15 cellular contexts compared by ENCODE assay signal in the genomic region with DNA sequence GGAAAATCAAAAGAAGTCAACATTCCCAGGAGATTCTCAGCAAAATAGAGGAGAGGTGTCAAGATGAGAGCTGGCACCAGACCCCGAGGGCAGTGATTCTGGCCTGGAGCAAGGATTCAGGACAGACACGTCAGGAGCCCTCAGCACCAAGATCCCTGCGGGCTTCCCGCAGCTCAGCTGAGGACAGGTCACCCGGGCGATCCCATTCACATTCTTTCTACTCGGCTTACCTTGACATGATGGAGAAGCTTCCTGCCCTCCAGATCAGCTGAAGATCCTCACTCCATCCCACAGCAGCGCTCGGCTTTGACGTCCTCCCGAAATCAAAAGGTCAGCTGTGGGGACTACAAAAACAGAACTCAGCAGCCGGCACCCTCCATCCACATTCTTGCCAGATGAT.
DNase-seq lines count a peak whose midpoint lies in the region; ATAC-seq and TF ChIP-seq lines count a peak whose summit lies in the region.
"Had no signal": no experiment of that assay in that cellular context is flagged by ENCODE, and none has a peak within 500 bp of the region (broad histone marks: within the 10 kb centered on the region; RNA-seq: fewer than 3 reads in every experiment).

No MANE protein-coding gene starts in this region.

- peak overlapping the region; percentile 14; the same call in 1 of the 2 replicates for H3K27ac ChIP-seq in RWPE1

- POLR2A ChIA-PET in RWPE1 (lab: Yijun Ruan, JAX; ENCODE audit: low non-redundant PET) = no interaction called here

- ATAC-seq in T-helper 17 cell (no peak), HG03108 (IDR thresholded peaks at IDR 0.05; ENCODE audit: unreplicated experiment) (no peak)

- CTCF ChIA-PET in RWPE1 (lab: Yijun Ruan, JAX) = no interaction called here

- DNase-seq in RWPE1 (ENCODE audit: low spot score) (no peak), T-helper 17 cell (no peak), posterior vena cava (ENCODE audit: low spot score) (peak; percentile 57), NCI-H510A (lab: John Stamatoyannopoulos, UW) (no peak), NAMALWA (ENCODE audit: low spot score) (no peak)
- DNase-seq: C1 segment of cervical spinal cord; Calu3; CD4-positive, alpha-beta memory T cell; COR-L47; DMS53; DMS79 treated with DMSO at 0.1 percent for 48 hours; GF-D8; GOT3; HCEC 1CT had no signal

- no peak overlapping the region for H3K4me3 Mint-ChIP-seq in T-helper 17 cell
- H3K4me3 Mint-ChIP-seq: CD4-positive, alpha-beta memory T cell had no signal

- H3K9me3 ChIP-seq in T-helper 17 cell (ENCODE audit: control insufficient read depth, low read length, poor library complexity, severe bottlenecking) = no peaks in the 10 kb centered on the region

- peaks cover 2% of the 10 kb centered on the region for H3K4me1 Mint-ChIP-seq in T-helper 17 cell

- no peak for TF ChIP-seq CTCF in RWPE1 (conservative IDR thresholded peaks at IDR 0.05; ENCODE audit: low read depth)

- peaks cover 5% of the 10 kb centered on the region for H3K36me3 Mint-ChIP-seq in T-helper 17 cell (ENCODE audit: low read depth)
- H3K36me3 Mint-ChIP-seq: CD4-positive, alpha-beta memory T cell had no signal

- no peaks in the 10 kb centered on the region for H3K27me3 Mint-ChIP-seq in T-helper 17 cell
- H3K27me3 Mint-ChIP-seq: CD4-positive, alpha-beta memory T cell had no signal

- intact Hi-C loops in posterior vena cava (cut with DNase I) = no loop called here

- H3K27ac Mint-ChIP-seq in T-helper 17 cell = peak overlapping the region; percentile 5
